1 cellular context compared by ENCODE assay signal in the genomic region with DNA sequence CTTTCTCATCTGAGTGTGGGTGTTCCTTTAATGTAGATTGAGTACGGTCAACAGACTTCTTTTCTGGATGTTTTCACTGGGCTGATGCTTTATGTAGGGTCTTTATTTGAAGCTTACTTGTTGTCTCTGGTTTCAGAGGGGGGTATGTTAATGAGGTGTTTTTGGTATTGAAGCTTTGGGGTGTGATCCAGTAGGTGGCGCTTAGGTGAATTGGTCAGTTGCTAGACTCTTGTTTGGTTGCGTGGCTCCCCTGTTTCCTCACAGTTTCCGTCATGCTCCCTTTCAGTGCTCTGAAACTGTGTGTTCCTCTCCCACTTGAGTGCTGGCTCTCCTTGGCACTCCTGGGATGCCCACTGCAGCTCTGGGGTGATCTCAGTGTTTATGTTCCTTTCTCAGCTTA.
TF ChIP-seq lines count a peak whose summit lies in the region.

No MANE protein-coding gene starts in this region.

TF ChIP-seq in H1, 55 proteins besides CTCF, POLR2A, EP300 and RAD21:
- TF ChIP-seq KDM1A (IDR thresholded peaks at IDR 0.05; ENCODE audit: borderline replicate concordance, low read length), result peak; percentile 46; the same call in 1 of the 2 replicates
- no peak for TF ChIP-seq POU5F1 (IDR thresholded peaks at IDR 0.05; ENCODE audit: low read depth, low read length)
- TF ChIP-seq SIX5 (IDR thresholded peaks at IDR 0.05; ENCODE audit: low read depth, low read length), result no peak
- TF ChIP-seq ZNF274 (IDR thresholded peaks at IDR 0.05; ENCODE audit: borderline replicate concordance, extremely low read depth, low read length), result no peak
- TF ChIP-seq, protein P1, sequence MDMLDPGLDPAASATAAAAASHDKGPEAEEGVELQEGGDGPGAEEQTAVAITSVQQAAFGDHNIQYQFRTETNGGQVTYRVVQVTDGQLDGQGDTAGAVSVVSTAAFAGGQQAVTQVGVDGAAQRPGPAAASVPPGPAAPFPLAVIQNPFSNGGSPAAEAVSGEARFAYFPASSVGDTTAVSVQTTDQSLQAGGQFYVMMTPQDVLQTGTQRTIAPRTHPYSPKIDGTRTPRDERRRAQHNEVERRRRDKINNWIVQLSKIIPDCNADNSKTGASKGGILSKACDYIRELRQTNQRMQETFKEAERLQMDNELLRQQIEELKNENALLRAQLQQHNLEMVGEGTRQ (IDR thresholded peaks at IDR 0.05; ENCODE audit: low read length), result no peak
- TF ChIP-seq CREB1 (IDR thresholded peaks at IDR 0.05), result no peak
